ENCODE assay signal across 19 cellular contexts in the genomic region with DNA sequence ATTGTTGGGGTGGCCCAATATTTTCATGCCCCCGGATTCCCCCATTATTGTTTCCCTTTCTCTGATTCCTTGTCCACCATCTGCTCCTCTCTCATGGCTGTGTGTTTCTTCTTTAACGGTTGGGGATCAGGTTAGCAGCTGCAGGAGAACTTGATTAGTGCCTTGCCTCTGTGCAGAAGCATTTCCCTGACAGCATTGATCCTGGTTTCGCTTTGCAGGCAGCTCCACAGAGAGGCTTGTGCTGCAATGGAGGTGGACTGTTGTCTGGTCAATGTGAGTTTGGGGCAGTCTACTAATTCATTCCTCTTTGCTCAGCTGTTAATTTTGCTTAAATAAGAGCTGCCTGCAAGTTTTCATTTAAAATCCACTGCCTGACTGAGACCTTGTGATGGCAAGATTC. TPM values are rescaled to one million over a fixed set of nuclear protein-coding genes. Genes with fewer than 3 reads are reported as not detected.
A peak's percentile ranks its signal among the peaks of the same experiment; 100 is the strongest.
DNase-seq lines count a peak whose midpoint lies in the region; ATAC-seq, FAIRE-seq and TF ChIP-seq lines count a peak whose summit lies in the region.
"Had no signal": no experiment of that assay in that cellular context is flagged by ENCODE, and none has a peak within 500 bp of the region (broad histone marks: within the 10 kb centered on the region; RNA-seq: fewer than 3 reads in every experiment).

No MANE protein-coding gene starts in this region.

- intact Hi-C loops in heart right ventricle (cut with DNase I): no loop called here

- no peak overlapping the region for H3K4me2 ChIP-seq in GM23338

- POLR2A ChIA-PET in HEK293T (lab: Yijun Ruan, JAX): interaction anchor here (7.3 kb wide), 1 partner anchor 67 kb away, joined by 60 read pairs; no protein-coding TSS in a partner anchor

- H3K27ac ChIP-seq in GM23338 (ENCODE audit: low read depth) (no peak overlapping the region), heart right ventricle (no peak overlapping the region)
- H3K27ac ChIP-seq: foreskin keratinocyte, left ventricle myocardium inferior, skin epidermis had no signal

- H3F3A ChIP-seq in GM23338 (replicated peaks; ENCODE audit: low read depth): no peaks in the 10 kb centered on the region

- H3K9me3 ChIP-seq in heart right ventricle: no peaks in the 10 kb centered on the region
- H3K9me3 ChIP-seq: left ventricle myocardium inferior had no signal

- WGBS in heart right ventricle, 2 donors: 70% methylated on average over 3 of the region's 3 CpGs

- no peak for FAIRE-seq in RCC 7860 (lab: Jason Lieb, UNC)

- no peak for ATAC-seq in GM23338
- no peak for ATAC-seq in heart right ventricle
- ATAC-seq in GM21619 (IDR thresholded peaks at IDR 0.05; ENCODE audit: unreplicated experiment): no peak
- ATAC-seq: CD8-positive, alpha-beta T cell; foreskin keratinocyte had no signal

- H3K9me3 Mint-ChIP-seq in GM23338: peaks cover 3% of the 10 kb centered on the region; the same call in 1 of the 3 replicates
- peaks cover 13% of the 10 kb centered on the region for H3K9me3 Mint-ChIP-seq in nephron progenitor cell
- H3K9me3 Mint-ChIP-seq: CD8-positive, alpha-beta T cell had no signal

- H3K27ac Mint-ChIP-seq in GM23338: no peak overlapping the region
- H3K27ac Mint-ChIP-seq in nephron progenitor cell: peak overlapping the region; percentile 11
- H3K27ac Mint-ChIP-seq: CD8-positive, alpha-beta T cell had no signal

- H3K4me1 ChIP-seq in GM23338 (ENCODE audit: insufficient read depth) (peaks cover 28% of the 10 kb centered on the region), heart right ventricle (peaks cover 5 to 41% (median 35%) of the 10 kb centered on the region in 9 donors)

- H3K27me3 Mint-ChIP-seq in GM23338 (ENCODE audit: insufficient read depth, low read depth, poor library complexity) (peaks cover 4% of the 10 kb centered on the region), nephron progenitor cell (ENCODE audit: low read depth, poor library complexity) (peaks cover 3% of the 10 kb centered on the region)

- H3K4me3 Mint-ChIP-seq in GM23338: no peak overlapping the region
- H3K4me3 Mint-ChIP-seq in nephron progenitor cell: no peak overlapping the region
- H3K4me3 Mint-ChIP-seq: CD8-positive, alpha-beta T cell had no signal

- H3K36me3 Mint-ChIP-seq in GM23338 (ENCODE audit: low read depth) (peaks cover 7% of the 10 kb centered on the region; the same call in 1 of the 3 replicates), nephron progenitor cell (ENCODE audit: low read depth) (peaks cover 14% of the 10 kb centered on the region)

- H4K20me1 ChIP-seq in GM23338 (replicated peaks; ENCODE audit: insufficient read depth): no peaks in the 10 kb centered on the region

- no peaks in the 10 kb centered on the region for H3K9me2 ChIP-seq in GM23338 (ENCODE audit: insufficient read depth)

- peak overlapping the region; percentile 61; the same call in 1 of the 2 replicates for H2AFZ ChIP-seq in GM23338

- H3K36me3 ChIP-seq in GM23338 (ENCODE audit: insufficient read depth): no peaks in the 10 kb centered on the region
- H3K36me3 ChIP-seq in heart right ventricle: no peaks in the 10 kb centered on the region
- H3K36me3 ChIP-seq: left ventricle myocardium inferior had no signal

- H3K4me1 Mint-ChIP-seq in GM23338 (peaks cover 33% of the 10 kb centered on the region), nephron progenitor cell (peaks cover 44% of the 10 kb centered on the region)

- DNase-seq in GM23338 (ENCODE audit: low spot score) (no peak), NCI-H2107 treated with DMSO at 0.1 percent for 48 hours (lab: John Stamatoyannopoulos, UW; ENCODE audit: unreplicated experiment) (peak; percentile 11), choroid plexus epithelial cell (ENCODE audit: low read depth) (peak; percentile 26), nephron progenitor cell (no peak), RCC 7860 (ENCODE audit: low spot score) (no peak), heart right ventricle (no peak), HEK293T (ENCODE audit: extremely low spot score) (no peak)
- DNase-seq: activated CD4-positive, alpha-beta T cell treated with anti-CD3 and anti-CD28 coated beads for 4 hours; activated CD8-positive, alpha-beta memory T cell treated with anti-CD3 and anti-CD28 coated beads, Interleukin-2, amount 50 U/mL, for 48 hours; CD8-positive, alpha-beta T cell; cerebellar nuclear complex; foreskin keratinocyte; GOT3; left ventricle myocardium inferior; NCI-H2029; NCI-H82; stimulated activated CD4-positive, alpha-beta T cell treated with anti-CD3 and anti-CD28 coated beads, Interleukin-4, amount 100 ng/mL, for 1 hour had no signal

- no peak overlapping the region for H3K4me3 ChIP-seq in GM23338
- H3K4me3 ChIP-seq in choroid plexus epithelial cell (ENCODE audit: low read depth, low read length): no peak overlapping the region
- H3K4me3 ChIP-seq in heart right ventricle: no peak overlapping the region
- H3K4me3 ChIP-seq: left ventricle myocardium inferior, skin epidermis had no signal

- CTCF ChIA-PET in HEK293T (lab: Yijun Ruan, JAX): no interaction called here

- no peak for TF ChIP-seq CTCF in GM23338 (conservative IDR thresholded peaks at IDR 0.05; ENCODE audit: low read depth in 2 of 2)
- TF ChIP-seq CTCF in choroid plexus epithelial cell (conservative IDR thresholded peaks at IDR 0.05; ENCODE audit: low read depth, low read length): no peak
- no peak for TF ChIP-seq CTCF in nephron progenitor cell (IDR thresholded peaks at IDR 0.05)
- no peak for TF ChIP-seq CTCF in heart right ventricle (IDR thresholded peaks at IDR 0.05)

- H3K79me2 ChIP-seq in GM23338 (replicated peaks; ENCODE audit: insufficient read depth): no peaks in the 10 kb centered on the region

- no peaks in the 10 kb centered on the region for H3K27me3 ChIP-seq in GM23338 (ENCODE audit: insufficient read depth)
- H3K27me3 ChIP-seq in heart right ventricle: no peaks in the 10 kb centered on the region
- H3K27me3 ChIP-seq: foreskin keratinocyte had no signal

TF ChIP-seq in GM23338, 12 proteins besides CTCF, POLR2A, EP300 and RAD21 (continues in another document):
- TF ChIP-seq EZH2phosphoT487 (IDR thresholded peaks at IDR 0.05; ENCODE audit: unreplicated experiment): no peak
- no peak for TF ChIP-seq CREB1 (CRISPR knock-in tag; IDR thresholded peaks at IDR 0.05; ENCODE audit: low read depth)
- no peak for TF ChIP-seq POLR2AphosphoS5 (IDR thresholded peaks at IDR 0.05; ENCODE audit: low read depth)
- TF ChIP-seq, protein P1, sequence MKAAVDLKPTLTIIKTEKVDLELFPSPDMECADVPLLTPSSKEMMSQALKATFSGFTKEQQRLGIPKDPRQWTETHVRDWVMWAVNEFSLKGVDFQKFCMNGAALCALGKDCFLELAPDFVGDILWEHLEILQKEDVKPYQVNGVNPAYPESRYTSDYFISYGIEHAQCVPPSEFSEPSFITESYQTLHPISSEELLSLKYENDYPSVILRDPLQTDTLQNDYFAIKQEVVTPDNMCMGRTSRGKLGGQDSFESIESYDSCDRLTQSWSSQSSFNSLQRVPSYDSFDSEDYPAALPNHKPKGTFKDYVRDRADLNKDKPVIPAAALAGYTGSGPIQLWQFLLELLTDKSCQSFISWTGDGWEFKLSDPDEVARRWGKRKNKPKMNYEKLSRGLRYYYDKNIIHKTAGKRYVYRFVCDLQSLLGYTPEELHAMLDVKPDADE (IDR thresholded peaks at IDR 0.05): no peak

TF ChIP-seq in HEK293T, 16 proteins besides CTCF, POLR2A, EP300 and RAD21:
- TF ChIP-seq ELF4 (IDR thresholded peaks at IDR 0.05): no peak
- no peak for TF ChIP-seq SP1 (IDR thresholded peaks at IDR 0.05)
- TF ChIP-seq BHLHE40 (IDR thresholded peaks at IDR 0.05; ENCODE audit: borderline replicate concordance): no peak
- no peak for TF ChIP-seq LEF1 (IDR thresholded peaks at IDR 0.05; ENCODE audit: borderline replicate concordance)
- no peak for TF ChIP-seq TARDBP (IDR thresholded peaks at IDR 0.05)
- no peak for TF ChIP-seq NFRKB (IDR thresholded peaks at IDR 0.05)
- TF ChIP-seq FOXK2 (IDR thresholded peaks at IDR 0.05): no peak
- TF ChIP-seq HDGF (IDR thresholded peaks at IDR 0.05; ENCODE audit: borderline replicate concordance): no peak
- TF ChIP-seq ZNF384 (IDR thresholded peaks at IDR 0.05): no peak
- no peak for TF ChIP-seq CTBP1 (IDR thresholded peaks at IDR 0.05; ENCODE audit: borderline replicate concordance)
- TF ChIP-seq SUZ12 (IDR thresholded peaks at IDR 0.05): no peak
- TF ChIP-seq, protein P2, sequence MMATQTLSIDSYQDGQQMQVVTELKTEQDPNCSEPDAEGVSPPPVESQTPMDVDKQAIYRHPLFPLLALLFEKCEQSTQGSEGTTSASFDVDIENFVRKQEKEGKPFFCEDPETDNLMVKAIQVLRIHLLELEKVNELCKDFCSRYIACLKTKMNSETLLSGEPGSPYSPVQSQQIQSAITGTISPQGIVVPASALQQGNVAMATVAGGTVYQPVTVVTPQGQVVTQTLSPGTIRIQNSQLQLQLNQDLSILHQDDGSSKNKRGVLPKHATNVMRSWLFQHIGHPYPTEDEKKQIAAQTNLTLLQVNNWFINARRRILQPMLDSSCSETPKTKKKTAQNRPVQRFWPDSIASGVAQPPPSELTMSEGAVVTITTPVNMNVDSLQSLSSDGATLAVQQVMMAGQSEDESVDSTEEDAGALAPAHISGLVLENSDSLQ (IDR thresholded peaks at IDR 0.05): no peak
- TF ChIP-seq FOXA1 (IDR thresholded peaks at IDR 0.05): no peak
- no peak for TF ChIP-seq L3MBTL2 (conservative IDR thresholded peaks at IDR 0.05)
- no peak for TF ChIP-seq FOXM1 (IDR thresholded peaks at IDR 0.05; ENCODE audit: borderline replicate concordance)
- TF ChIP-seq ARNT (IDR thresholded peaks at IDR 0.05): no peak

RNA-seq across cellular contexts. Expression of a gene that starts 32.5 kb away (rescaled TPM):
- 20.4 and 21.5 TPM in 2 replicates for total RNA-seq in GM23338 (2014; rRNA removed; shearing (Covaris generic))
- polyA plus RNA-seq in GM23338 (2016; fragmentation: Nextera tagmentation; extraction: Ambion mirVana): 19.6 and 24.7 TPM in 2 replicates
- total RNA-seq in heart right ventricle: 10 to 100 TPM; 30.0 to 85.9 (median 56.2) TPM
- polyA plus RNA-seq in heart right ventricle: 10 to 100 TPM; 24.2 to 49.6 TPM

Comparison
In these comparisons a context has a peak if more than half of its experiments do, and no peak if none do; other contexts are left out.
1. DNase-seq: peak in NCI-H2107 treated with DMSO at 0.1 percent for 48 hours (single experiment) and choroid plexus epithelial cell (single experiment); none in GM23338 (single experiment), nephron progenitor cell (single experiment), RCC 7860 (single experiment), heart right ventricle (0 of 2) and HEK293T (single experiment).